15 cellular contexts compared by ENCODE assay signal in the genomic region with DNA sequence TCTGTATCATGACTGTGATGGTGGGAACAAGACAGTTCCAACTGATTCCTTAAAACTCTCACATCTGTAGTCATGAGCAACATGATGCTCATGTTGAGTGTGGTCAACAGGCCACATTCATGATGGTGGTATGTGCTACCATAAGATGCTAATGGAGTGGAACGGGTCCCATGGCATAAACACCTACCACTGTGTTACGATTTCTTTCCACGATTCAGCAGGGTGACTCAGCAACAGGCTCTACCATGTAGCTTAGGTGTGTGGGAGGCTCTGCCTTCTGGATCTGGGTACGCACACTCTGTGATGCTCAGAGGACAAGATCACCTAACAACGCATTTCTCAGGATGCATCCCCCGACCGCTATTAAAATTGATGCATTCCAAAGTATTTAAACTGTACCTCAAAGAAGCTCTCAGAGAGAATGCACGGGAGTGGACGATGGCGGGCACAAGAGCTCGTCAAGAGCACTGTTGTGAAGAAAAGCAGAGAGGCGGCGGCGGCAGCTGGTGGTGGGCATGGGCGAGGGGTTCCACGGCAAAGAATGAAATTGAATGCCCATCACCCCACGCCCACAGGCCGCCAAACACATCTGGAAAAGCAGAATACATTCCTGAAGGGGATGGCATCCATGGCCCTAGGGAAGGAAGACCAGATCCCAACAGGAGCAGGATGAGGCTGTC.
DNase-seq lines count a peak whose midpoint lies in the region; ATAC-seq, FAIRE-seq and TF ChIP-seq lines count a peak whose summit lies in the region.
"Had no signal": no experiment of that assay in that cellular context is flagged by ENCODE, and none has a peak within 500 bp of the region (broad histone marks: within the 10 kb centered on the region; RNA-seq: fewer than 3 reads in every experiment).

No MANE protein-coding gene starts in this region.

- TF ChIP-seq POLR2A in K562 (conservative IDR thresholded peaks at IDR 0.05) (no peak), sigmoid colon (IDR thresholded peaks at IDR 0.05) (no peak)

- ATAC-seq in K562 (peak; percentile 38; the same call in 2 of the 3 replicates), HG03159 (IDR thresholded peaks at IDR 0.05; ENCODE audit: unreplicated experiment) (no peak)
- ATAC-seq: left lung, sciatic nerve had no signal

- FAIRE-seq in RCC 7860 (lab: Jason Lieb, UNC), result no peak
- FAIRE-seq in K562 (lab: Jason Lieb, UNC), result no peak
- FAIRE-seq: GM18507 had no signal

- TF ChIP-seq CTCF in K562 (IDR thresholded peaks at IDR 0.05 in 2 of 3, conservative IDR thresholded peaks at IDR 0.05 in 1 of 3; ENCODE audit: insufficient read depth in 2 of 3, low read depth in 1 of 3, low read length in 3 of 3) (no peak), sigmoid colon (IDR thresholded peaks at IDR 0.05) (no peak)

- H3K4me2 ChIP-seq in BLaER1 (peak overlapping the region; percentile 95), K562 (ENCODE audit: insufficient read depth, low read length) (no peak overlapping the region)

- intact Hi-C loops in K562 (cut with micrococcal nuclease), result no loop called here
- intact Hi-C loops in posterior vena cava (cut with DNase I), result no loop called here
- intact Hi-C loops in sigmoid colon (cut with DNase I), result no loop called here

- peaks cover 97% of the 10 kb centered on the region for H3K79me2 ChIP-seq in K562 (ENCODE audit: control insufficient read depth, insufficient read depth, low read length)

- no peak overlapping the region for H3K9ac ChIP-seq in BLaER1
- H3K9ac ChIP-seq in K562 (ENCODE audit: insufficient read depth in 1 of 2, low read depth in 2 of 2, low read length in 2 of 2), result no peak overlapping the region

- H3K4me3 ChIP-seq in BLaER1, result no peak overlapping the region
- no peak overlapping the region for H3K4me3 ChIP-seq in K562
- H3K4me3 ChIP-seq in sigmoid colon, result no peak overlapping the region
- H3K4me3 ChIP-seq: left lung, tibial nerve had no signal

- H3K9me1 ChIP-seq in K562 (ENCODE audit: control insufficient read depth, insufficient read depth, low read length), result peaks cover 21% of the 10 kb centered on the region

- H4K20me1 ChIP-seq in BLaER1 (peaks cover 100% of the 10 kb centered on the region), K562 (replicated peaks; ENCODE audit: control insufficient read depth, insufficient read depth, low read length) (peaks cover 76% of the 10 kb centered on the region)

- CTCF ChIA-PET in K562 (lab: Yijun Ruan, JAX; ENCODE audit: low intra/inter-chr PET ratio), result interaction anchor here (0.7 kb wide), 1 partner anchor 130 kb away, joined by 3 read pairs; no protein-coding TSS in a partner anchor

- WGBS in K562 (ENCODE audit: insufficient coverage, low coverage, missing lambda C conversion rate), result 82% methylated on average over 18 of the region's 18 CpGs
- WGBS in sigmoid colon, 2 donors, result 92 to 94% methylated on average over 18 of the region's 18 CpGs

- H3K36me3 ChIP-seq in BLaER1 (peaks cover 27% of the 10 kb centered on the region), K562 (ENCODE audit: control insufficient read depth, insufficient read depth, low read length) (peaks cover 35% of the 10 kb centered on the region; the same call in 2 of the 3 replicates), sigmoid colon (no peaks in the 10 kb centered on the region)
- H3K36me3 ChIP-seq: tibial nerve had no signal

- in situ Hi-C loops in K562 (cut with MboI), result no loop called here

- DNase-seq in RCC 7860 (ENCODE audit: low spot score) (peak; percentile 56), K562 (ENCODE audit: extremely low read depth in 1 of 4, low spot score in 3 of 4) (no peak), posterior vena cava (ENCODE audit: low spot score) (peak; percentile 26), sigmoid colon (no peak), NCI-H2227 (lab: John Stamatoyannopoulos, UW; ENCODE audit: unreplicated experiment) (no peak)
- DNase-seq in NK-92 treated with Interleukin-12 subunit alpha and Interleukin-12 subunit beta, amount 100 ng/mL, for 24 hours (lab: John Stamatoyannopoulos, UW), result no peak
- DNase-seq: H7, left lung, NCI-H187 treated with DMSO at 0.1 percent for 48 hours had no signal

- no peak for TF ChIP-seq EP300 in K562 (IDR thresholded peaks at IDR 0.05; ENCODE audit: low read length)
- TF ChIP-seq EP300 in sigmoid colon (IDR thresholded peaks at IDR 0.05), result no peak

- H3K27ac ChIP-seq in BLaER1 (no peak overlapping the region), K562 (ENCODE audit: extremely low read depth, low read depth, low read length) (no peak overlapping the region; the same call in 2 of the 3 replicates), sigmoid colon (no peak overlapping the region)
- H3K27ac ChIP-seq: HL-60, left lung, tibial nerve had no signal

- no peak overlapping the region for H2AFZ ChIP-seq in K562 (ENCODE audit: low read depth, low read length)

- POLR2A ChIA-PET in K562 (lab: Yijun Ruan, JAX), result interaction anchor here (0.5 to 1.0 kb wide), 3 partner anchors 9 to 22 kb away, joined by 3 read pairs; no protein-coding TSS in a partner anchor

- TF ChIP-seq RAD21 in K562 (CRISPR knock-in tag; conservative IDR thresholded peaks at IDR 0.05 in 1 of 2, IDR thresholded peaks at IDR 0.05 in 1 of 2), result no peak

- no peaks in the 10 kb centered on the region for H3K27me3 ChIP-seq in BLaER1
- H3K27me3 ChIP-seq in K562 (ENCODE audit: control insufficient read depth in 2 of 2, insufficient read depth in 2 of 2, low read length in 2 of 2), result no peaks in the 10 kb centered on the region
- no peaks in the 10 kb centered on the region for H3K27me3 ChIP-seq in sigmoid colon
- H3K27me3 ChIP-seq: left lung, tibial nerve had no signal

- BruUV-seq in K562 (replicated peaks; lab: Mats Ljungman, UMichigan), result no TSS peak

- H3K9me3 ChIP-seq in BLaER1 (no peaks in the 10 kb centered on the region), K562 (replicated peaks; ENCODE audit: control insufficient read depth, insufficient read depth, low read depth, low read length) (no peaks in the 10 kb centered on the region), sigmoid colon (no peaks in the 10 kb centered on the region)
- H3K9me3 ChIP-seq: left lung, tibial nerve had no signal

- H3K4me1 ChIP-seq in BLaER1 (peaks cover 100% of the 10 kb centered on the region), K562 (replicated peaks in 1 of 2; ENCODE audit: control insufficient read depth in 2 of 2, insufficient read depth in 2 of 2, low read length in 2 of 2) (peaks cover 14 to 32% of the 10 kb centered on the region in 2 experiments; a peak in 4 of 5 replicates), sigmoid colon (peaks cover 0 to 38% (median 33%) of the 10 kb centered on the region in 4 donors)

TF ChIP-seq in K562, 482 proteins besides CTCF, POLR2A, EP300 and RAD21 (continues in another document):
- no peak for TF ChIP-seq BRD9 (IDR thresholded peaks at IDR 0.05; ENCODE audit: low read depth, partially characterized antibody)
- TF ChIP-seq PRDM10 (IDR thresholded peaks at IDR 0.05; ENCODE audit: partially characterized antibody), result peak; percentile 62
- TF ChIP-seq, protein P1, sequence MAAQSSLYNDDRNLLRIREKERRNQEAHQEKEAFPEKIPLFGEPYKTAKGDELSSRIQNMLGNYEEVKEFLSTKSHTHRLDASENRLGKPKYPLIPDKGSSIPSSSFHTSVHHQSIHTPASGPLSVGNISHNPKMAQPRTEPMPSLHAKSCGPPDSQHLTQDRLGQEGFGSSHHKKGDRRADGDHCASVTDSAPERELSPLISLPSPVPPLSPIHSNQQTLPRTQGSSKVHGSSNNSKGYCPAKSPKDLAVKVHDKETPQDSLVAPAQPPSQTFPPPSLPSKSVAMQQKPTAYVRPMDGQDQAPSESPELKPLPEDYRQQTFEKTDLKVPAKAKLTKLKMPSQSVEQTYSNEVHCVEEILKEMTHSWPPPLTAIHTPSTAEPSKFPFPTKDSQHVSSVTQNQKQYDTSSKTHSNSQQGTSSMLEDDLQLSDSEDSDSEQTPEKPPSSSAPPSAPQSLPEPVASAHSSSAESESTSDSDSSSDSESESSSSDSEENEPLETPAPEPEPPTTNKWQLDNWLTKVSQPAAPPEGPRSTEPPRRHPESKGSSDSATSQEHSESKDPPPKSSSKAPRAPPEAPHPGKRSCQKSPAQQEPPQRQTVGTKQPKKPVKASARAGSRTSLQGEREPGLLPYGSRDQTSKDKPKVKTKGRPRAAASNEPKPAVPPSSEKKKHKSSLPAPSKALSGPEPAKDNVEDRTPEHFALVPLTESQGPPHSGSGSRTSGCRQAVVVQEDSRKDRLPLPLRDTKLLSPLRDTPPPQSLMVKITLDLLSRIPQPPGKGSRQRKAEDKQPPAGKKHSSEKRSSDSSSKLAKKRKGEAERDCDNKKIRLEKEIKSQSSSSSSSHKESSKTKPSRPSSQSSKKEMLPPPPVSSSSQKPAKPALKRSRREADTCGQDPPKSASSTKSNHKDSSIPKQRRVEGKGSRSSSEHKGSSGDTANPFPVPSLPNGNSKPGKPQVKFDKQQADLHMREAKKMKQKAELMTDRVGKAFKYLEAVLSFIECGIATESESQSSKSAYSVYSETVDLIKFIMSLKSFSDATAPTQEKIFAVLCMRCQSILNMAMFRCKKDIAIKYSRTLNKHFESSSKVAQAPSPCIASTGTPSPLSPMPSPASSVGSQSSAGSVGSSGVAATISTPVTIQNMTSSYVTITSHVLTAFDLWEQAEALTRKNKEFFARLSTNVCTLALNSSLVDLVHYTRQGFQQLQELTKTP (IDR thresholded peaks at IDR 0.05; ENCODE audit: low read depth in 1 of 2, partially characterized antibody in 2 of 2), result no peak

Comparison
In these comparisons a context has a peak if more than half of its experiments do, and no peak if none do; other contexts are left out.
1. DNase-seq: peak in RCC 7860 (single experiment) and posterior vena cava (single experiment); none in K562 (0 of 4), sigmoid colon (single experiment), NCI-H2227 (single experiment) and NK-92 treated with Interleukin-12 subunit alpha and Interleukin-12 subunit beta, amount 100 ng/mL, for 24 hours (single experiment).